In genomic region chr19:38898788-38899446, GRCh38 we compare ENCODE assay signal across 1 cellular context.
TF ChIP-seq lines count a peak whose summit lies in the region.

No MANE protein-coding gene starts in this region.

TF ChIP-seq in K562, 482 proteins besides CTCF, POLR2A, EP300 and RAD21:
- TF ChIP-seq, protein P1, sequence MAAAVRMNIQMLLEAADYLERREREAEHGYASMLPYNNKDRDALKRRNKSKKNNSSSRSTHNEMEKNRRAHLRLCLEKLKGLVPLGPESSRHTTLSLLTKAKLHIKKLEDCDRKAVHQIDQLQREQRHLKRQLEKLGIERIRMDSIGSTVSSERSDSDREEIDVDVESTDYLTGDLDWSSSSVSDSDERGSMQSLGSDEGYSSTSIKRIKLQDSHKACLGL (CRISPR knock-in tag; IDR thresholded peaks at IDR 0.05; ENCODE audit: borderline replicate concordance, poor library complexity, severe bottlenecking), result no peak
- TF ChIP-seq ARID2 (IDR thresholded peaks at IDR 0.05), result peak; percentile 35; the same call in 1 of the 2 replicates
- TF ChIP-seq ARHGAP35 (IDR thresholded peaks at IDR 0.05; ENCODE audit: partially characterized antibody), result peak; percentile 49
- no peak for TF ChIP-seq ZBED1 (IDR thresholded peaks at IDR 0.05)
- TF ChIP-seq HDGF (IDR thresholded peaks at IDR 0.05), result peak; percentile 53; the same call in 1 of the 2 replicates
- 0 out of 2 replicates have a peak, but pooled peaks have one; percentile 32 for TF ChIP-seq FOXK1 (CRISPR knock-in tag; IDR thresholded peaks at IDR 0.05; ENCODE audit: borderline replicate concordance)
- no peak for TF ChIP-seq U2AF2 (optimal IDR thresholded peaks at IDR 0.05; ENCODE audit: low read depth, low read length)
- peak; percentile 39; the same call in 1 of the 2 replicates for TF ChIP-seq ZBTB7A (IDR thresholded peaks at IDR 0.05; ENCODE audit: borderline replicate concordance, control insufficient read depth, low read depth, low read length)
- peak; percentile 24; the same call in 1 of the 2 replicates for TF ChIP-seq ZNF12 (CRISPR knock-in tag; IDR thresholded peaks at IDR 0.05)
- TF ChIP-seq SMARCE1 (IDR thresholded peaks at IDR 0.05), result 0 out of 2 replicates have a peak, but pooled peaks have one; percentile 24
- TF ChIP-seq SMARCA4 (IDR thresholded peaks at IDR 0.05), result 0 out of 2 replicates have a peak, but pooled peaks have one; percentile 33
- peak; percentile 44 for TF ChIP-seq FIP1L1 (IDR thresholded peaks at IDR 0.05; ENCODE audit: low read depth, low read length, poor library complexity, severe bottlenecking)
- no peak for TF ChIP-seq PTBP1 (IDR thresholded peaks at IDR 0.05; ENCODE audit: low read depth, low read length)
- 0 out of 2 replicates have a peak, but pooled peaks have one; percentile 29 for TF ChIP-seq NR2F6 (CRISPR knock-in tag; IDR thresholded peaks at IDR 0.05)
- no peak for TF ChIP-seq CXXC5 (CRISPR knock-in tag; IDR thresholded peaks at IDR 0.05)
- 0 out of 2 replicates have a peak, but pooled peaks have one; percentile 36 for TF ChIP-seq NR1H2 (CRISPR knock-in tag; IDR thresholded peaks at IDR 0.05)
- 0 out of 2 replicates have a peak, but pooled peaks have one; percentile 18 for TF ChIP-seq FOSL1 (tag; conservative IDR thresholded peaks at IDR 0.05)
- no peak for TF ChIP-seq GATAD2B (IDR thresholded peaks at IDR 0.05; ENCODE audit: borderline replicate concordance)
- TF ChIP-seq ZKSCAN3 (CRISPR knock-in tag; IDR thresholded peaks at IDR 0.05), result no peak
- 0 out of 2 replicates have a peak, but pooled peaks have one; percentile 41 for TF ChIP-seq THAP12 (CRISPR knock-in tag; IDR thresholded peaks at IDR 0.05)
- no peak for TF ChIP-seq ZNF57 (CRISPR knock-in tag; IDR thresholded peaks at IDR 0.05)
- TF ChIP-seq POLR2B (IDR thresholded peaks at IDR 0.05; ENCODE audit: low read depth, partially characterized antibody), result peak; percentile 43
- 0 out of 4 replicates have a peak, but pooled peaks of 1 of the 2 experiments have one; percentile 22 for TF ChIP-seq MLLT1 (IDR thresholded peaks at IDR 0.05)
TF ChIP-seq in K562: peak in this region for 15.
